ENCODE assay signal across 27 cellular contexts in genomic region chr9:107630141-107630540, GRCh38.
"Had no signal": no experiment of that assay in that cellular context is flagged by ENCODE, and none has a peak within 500 bp of the region (broad histone marks: within the 10 kb centered on the region; RNA-seq: fewer than 3 reads in every experiment).

No MANE protein-coding gene starts in this region.

- H3K4me1 Mint-ChIP-seq: activated CD4-positive, alpha-beta T cell treated with anti-CD3 and anti-CD28 coated beads, Interleukin-2, amount 10 ng/mL, durations not matched to agents 24 days and 14 days; activated naive CD4-positive, alpha-beta T cell treated with anti-CD3 and anti-CD28 coated beads, Interleukin-2, amount 10 ng/mL, durations not matched to agents 7 days and 5 days; activated naive CD8-positive, alpha-beta T cell treated with anti-CD3 and anti-CD28 coated beads, Interleukin-2, amount 10 ng/mL, durations not matched to agents 7 days and 5 days had no signal

- DNase-seq: activated CD4-positive, alpha-beta memory T cell treated with anti-CD3 and anti-CD28 coated beads for 36 hours; activated CD4-positive, alpha-beta T cell treated with anti-CD3 and anti-CD28 coated beads, Interleukin-2, amount 10 ng/mL, durations not matched to agents 24 days and 14 days; activated CD4-positive, CD25-positive, alpha-beta regulatory T cell treated with anti-CD3 and anti-CD28 coated beads, Interleukin-2, amount 50 U/mL, for 72 hours; activated CD8-positive, alpha-beta memory T cell treated with anti-CD3 and anti-CD28 coated beads, Interleukin-2, amount 50 U/mL, for 4 hours; activated gamma-delta T cell; activated naive CD4-positive, alpha-beta T cell treated with anti-CD3 and anti-CD28 coated beads, Interleukin-2, amount 10 ng/mL, durations not matched to agents 7 days and 5 days; activated naive CD8-positive, alpha-beta T cell treated with anti-CD3 and anti-CD28 coated beads, Interleukin-2, amount 10 ng/mL, durations not matched to agents 7 days and 5 days; activated T-cell treated with anti-CD3 and anti-CD28 coated beads, Interleukin-2, amount 50 U/mL, for 1 hour; brain microvascular endothelial cell; effector memory CD8-positive, alpha-beta T cell; head of caudate nucleus; mesenchymal stem cell; naive thymus-derived CD8-positive, alpha-beta T cell; nucleus accumbens; pancreas; retina; sigmoid colon; small intestine; stimulated activated CD4-positive, alpha-beta T cell treated with anti-CD3 and anti-CD28 coated beads, Interleukin-2, amount 100 ng/mL, for 24 hours; stimulated activated naive B cell treated with anti-CD40 and anti-IgM and Interleukin-4, amounts not matched to agents 10 μg/mL and 1 μg/mL and 100 μg/mL, for 72 hours; T1000; tibial artery had no signal

- H3K9me3 ChIP-seq: ascending aorta, pancreas, prostate gland, sigmoid colon, suprapubic skin, tibial artery had no signal

- H3K27me3 ChIP-seq: ascending aorta, brain microvascular endothelial cell, pancreas, sigmoid colon, suprapubic skin, tibial artery had no signal

- H3K27ac ChIP-seq: ascending aorta, brain microvascular endothelial cell, coronary artery, pancreas, prostate gland, sigmoid colon, suprapubic skin, tibial artery had no signal

- H3K4me1 ChIP-seq: ascending aorta, pancreas, prostate gland, sigmoid colon, tibial artery had no signal

- H3K36me3 ChIP-seq: ascending aorta, brain microvascular endothelial cell, pancreas, prostate gland, sigmoid colon, suprapubic skin, tibial artery had no signal

- H3K4me3 ChIP-seq: ascending aorta, coronary artery, pancreas, prostate gland, sigmoid colon, suprapubic skin, tibial artery had no signal

- ATAC-seq: effector memory CD8-positive, alpha-beta T cell; naive thymus-derived CD8-positive, alpha-beta T cell; pancreas; stimulated activated naive B cell treated with anti-CD40 and anti-IgM and Interleukin-4, amounts not matched to agents 10 μg/mL and 1 μg/mL and 100 μg/mL, for 72 hours had no signal

- H3K27me3 Mint-ChIP-seq: activated CD4-positive, alpha-beta memory T cell treated with anti-CD3 and anti-CD28 coated beads for 36 hours; activated naive CD4-positive, alpha-beta T cell treated with anti-CD3 and anti-CD28 coated beads, Interleukin-2, amount 10 ng/mL, durations not matched to agents 7 days and 5 days; activated naive CD8-positive, alpha-beta T cell treated with anti-CD3 and anti-CD28 coated beads, Interleukin-2, amount 10 ng/mL, durations not matched to agents 7 days and 5 days; effector memory CD8-positive, alpha-beta T cell had no signal

- H3K27ac Mint-ChIP-seq: activated CD4-positive, alpha-beta memory T cell treated with anti-CD3 and anti-CD28 coated beads for 36 hours; activated CD4-positive, alpha-beta T cell treated with anti-CD3 and anti-CD28 coated beads, Interleukin-2, amount 10 ng/mL, durations not matched to agents 24 days and 14 days; activated naive CD4-positive, alpha-beta T cell treated with anti-CD3 and anti-CD28 coated beads, Interleukin-2, amount 10 ng/mL, durations not matched to agents 7 days and 5 days; activated naive CD8-positive, alpha-beta T cell treated with anti-CD3 and anti-CD28 coated beads, Interleukin-2, amount 10 ng/mL, durations not matched to agents 7 days and 5 days; naive thymus-derived CD8-positive, alpha-beta T cell; stimulated activated naive B cell treated with anti-CD40 and anti-IgM and Interleukin-4, amounts not matched to agents 10 μg/mL and 1 μg/mL and 100 μg/mL, for 72 hours had no signal

- H3K36me3 Mint-ChIP-seq: activated CD4-positive, alpha-beta memory T cell treated with anti-CD3 and anti-CD28 coated beads for 36 hours; activated naive CD4-positive, alpha-beta T cell treated with anti-CD3 and anti-CD28 coated beads, Interleukin-2, amount 10 ng/mL, durations not matched to agents 7 days and 5 days; activated naive CD8-positive, alpha-beta T cell treated with anti-CD3 and anti-CD28 coated beads, Interleukin-2, amount 10 ng/mL, durations not matched to agents 7 days and 5 days; naive thymus-derived CD8-positive, alpha-beta T cell; stimulated activated naive B cell treated with anti-CD40 and anti-IgM and Interleukin-4, amounts not matched to agents 10 μg/mL and 1 μg/mL and 100 μg/mL, for 72 hours had no signal

- H3K9me3 Mint-ChIP-seq: activated CD4-positive, alpha-beta memory T cell treated with anti-CD3 and anti-CD28 coated beads for 36 hours; activated CD4-positive, alpha-beta T cell treated with anti-CD3 and anti-CD28 coated beads, Interleukin-2, amount 10 ng/mL, durations not matched to agents 24 days and 14 days; activated naive CD8-positive, alpha-beta T cell treated with anti-CD3 and anti-CD28 coated beads, Interleukin-2, amount 10 ng/mL, durations not matched to agents 7 days and 5 days; neural crest cell; stimulated activated naive B cell treated with anti-CD40 and anti-IgM and Interleukin-4, amounts not matched to agents 10 μg/mL and 1 μg/mL and 100 μg/mL, for 72 hours had no signal

- H3K4me3 Mint-ChIP-seq: activated CD4-positive, alpha-beta memory T cell treated with anti-CD3 and anti-CD28 coated beads for 36 hours; activated CD4-positive, alpha-beta T cell treated with anti-CD3 and anti-CD28 coated beads, Interleukin-2, amount 10 ng/mL, durations not matched to agents 24 days and 14 days; activated naive CD4-positive, alpha-beta T cell treated with anti-CD3 and anti-CD28 coated beads, Interleukin-2, amount 10 ng/mL, durations not matched to agents 7 days and 5 days; activated naive CD8-positive, alpha-beta T cell treated with anti-CD3 and anti-CD28 coated beads, Interleukin-2, amount 10 ng/mL, durations not matched to agents 7 days and 5 days; effector memory CD8-positive, alpha-beta T cell; naive thymus-derived CD8-positive, alpha-beta T cell; neural crest cell; stimulated activated naive B cell treated with anti-CD40 and anti-IgM and Interleukin-4, amounts not matched to agents 10 μg/mL and 1 μg/mL and 100 μg/mL, for 72 hours had no signal
